1 cellular context compared by ENCODE assay signal in the genomic region with DNA sequence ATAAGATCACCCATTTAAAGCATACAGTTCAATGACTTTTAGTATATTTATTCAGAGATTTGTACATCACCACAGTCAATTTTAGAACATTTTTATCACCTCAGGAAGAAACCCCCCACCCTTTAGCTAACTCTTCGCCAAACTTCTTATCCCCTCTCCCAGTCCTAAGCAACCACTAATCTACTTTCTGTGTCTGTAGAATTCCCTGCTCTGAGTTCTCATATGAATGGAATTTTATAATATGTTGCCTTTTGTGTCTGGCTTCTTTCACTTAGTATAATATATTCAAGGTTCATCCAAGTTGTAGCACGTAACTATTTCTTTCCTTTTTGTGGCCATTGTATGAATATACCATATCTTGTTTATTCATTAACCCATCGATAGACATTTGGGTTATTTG.
TF ChIP-seq lines count a peak whose summit lies in the region.

No MANE protein-coding gene starts in this region.

TF ChIP-seq in HCT116, 20 proteins besides CTCF, POLR2A, EP300 and RAD21 (continued from another document):
- TF ChIP-seq, protein P1, sequence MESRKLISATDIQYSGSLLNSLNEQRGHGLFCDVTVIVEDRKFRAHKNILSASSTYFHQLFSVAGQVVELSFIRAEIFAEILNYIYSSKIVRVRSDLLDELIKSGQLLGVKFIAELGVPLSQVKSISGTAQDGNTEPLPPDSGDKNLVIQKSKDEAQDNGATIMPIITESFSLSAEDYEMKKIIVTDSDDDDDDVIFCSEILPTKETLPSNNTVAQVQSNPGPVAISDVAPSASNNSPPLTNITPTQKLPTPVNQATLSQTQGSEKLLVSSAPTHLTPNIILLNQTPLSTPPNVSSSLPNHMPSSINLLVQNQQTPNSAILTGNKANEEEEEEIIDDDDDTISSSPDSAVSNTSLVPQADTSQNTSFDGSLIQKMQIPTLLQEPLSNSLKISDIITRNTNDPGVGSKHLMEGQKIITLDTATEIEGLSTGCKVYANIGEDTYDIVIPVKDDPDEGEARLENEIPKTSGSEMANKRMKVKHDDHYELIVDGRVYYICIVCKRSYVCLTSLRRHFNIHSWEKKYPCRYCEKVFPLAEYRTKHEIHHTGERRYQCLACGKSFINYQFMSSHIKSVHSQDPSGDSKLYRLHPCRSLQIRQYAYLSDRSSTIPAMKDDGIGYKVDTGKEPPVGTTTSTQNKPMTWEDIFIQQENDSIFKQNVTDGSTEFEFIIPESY (IDR thresholded peaks at IDR 0.05; ENCODE audit: extremely low read depth, insufficient replicate concordance, low read length) = no peak
- TF ChIP-seq SIN3A (IDR thresholded peaks at IDR 0.05; ENCODE audit: low read depth) (no peak), CBX3 (IDR thresholded peaks at IDR 0.05; ENCODE audit: low read depth) (no peak), EZH2phosphoT487 (IDR thresholded peaks at IDR 0.05; ENCODE audit: borderline replicate concordance) (no peak), TCF7L2 (IDR thresholded peaks at IDR 0.05; ENCODE audit: borderline replicate concordance, extremely low read depth, insufficient read depth, insufficient read length) (no peak), ZFX (IDR thresholded peaks at IDR 0.05) (no peak), SP1 (IDR thresholded peaks at IDR 0.05; ENCODE audit: low read depth) (no peak), EGR1 (IDR thresholded peaks at IDR 0.05; ENCODE audit: low read depth) (no peak), SRF (IDR thresholded peaks at IDR 0.05; ENCODE audit: low read depth) (no peak), ELF1 (IDR thresholded peaks at IDR 0.05; ENCODE audit: borderline replicate concordance, low read depth) (no peak), FOSL1 (IDR thresholded peaks at IDR 0.05; ENCODE audit: low read depth) (no peak)
- TF ChIP-seq, protein P2, sequence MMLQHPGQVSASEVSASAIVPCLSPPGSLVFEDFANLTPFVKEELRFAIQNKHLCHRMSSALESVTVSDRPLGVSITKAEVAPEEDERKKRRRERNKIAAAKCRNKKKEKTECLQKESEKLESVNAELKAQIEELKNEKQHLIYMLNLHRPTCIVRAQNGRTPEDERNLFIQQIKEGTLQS (IDR thresholded peaks at IDR 0.05) = no peak
